In genomic region chr7:26681819-26682418, GRCh38 we compare ENCODE assay signal across 8 cellular contexts.
DNase-seq lines count a peak whose midpoint lies in the region; ATAC-seq and TF ChIP-seq lines count a peak whose summit lies in the region.

No MANE protein-coding gene starts in this region.

- H2AFZ ChIP-seq in parathyroid adenoma: no peak overlapping the region

- peak; percentile 66 for TF ChIP-seq CTCF in AG04450 (IDR thresholded peaks at IDR 0.05; ENCODE audit: low read depth, low read length)
- peak; percentile 66 for TF ChIP-seq CTCF in GM12872 (IDR thresholded peaks at IDR 0.05; ENCODE audit: insufficient read depth, low read depth, low read length)
- peak; percentile 87 for TF ChIP-seq CTCF in endodermal cell (conservative IDR thresholded peaks at IDR 0.05)
- peak; percentile 90 for TF ChIP-seq CTCF in parathyroid adenoma (IDR thresholded peaks at IDR 0.05)
- TF ChIP-seq CTCF in omental fat pad (IDR thresholded peaks at IDR 0.05): no peak

- POLR2A ChIA-PET in AG04450 (lab: Yijun Ruan, JAX): interaction anchor here (0.6 to 0.8 kb wide), 2 partner anchors 436 to 439 kb away, joined by 3 to 4 read pairs; no protein-coding TSS in a partner anchor

- peaks cover 10% of the 10 kb centered on the region for H3K27me3 Mint-ChIP-seq in endodermal cell (ENCODE audit: insufficient read depth)

- H3K79me2 ChIP-seq in parathyroid adenoma: no peaks in the 10 kb centered on the region

- H3K27ac ChIP-seq in AG04450 (ENCODE audit: low read depth, low read length) (no peak overlapping the region), endodermal cell (ENCODE audit: low read depth, low read length) (no peak overlapping the region), parathyroid adenoma (no peak overlapping the region)

- H3K4me1 ChIP-seq in endodermal cell (ENCODE audit: control insufficient read depth, insufficient read depth, low read length) (no peaks in the 10 kb centered on the region), parathyroid adenoma (no peaks in the 10 kb centered on the region)

- no peak overlapping the region for H3K4me2 ChIP-seq in parathyroid adenoma (ENCODE audit: low read length)

- H3K36me3 Mint-ChIP-seq in endodermal cell (ENCODE audit: low read depth): no peaks in the 10 kb centered on the region

- CTCF ChIA-PET in AG04450 (lab: Charles Lee): interaction anchor here (0.5 to 4.9 kb wide), 36 partner anchors 10 to 1753 kb away, joined by 3 to 43 read pairs (median 5); partner anchors contain the start of genes HOXA1, HOXA5, HOXA6 and HOXA7

- no peaks in the 10 kb centered on the region for H3K27me3 ChIP-seq in AG04450 (ENCODE audit: control insufficient read depth, insufficient read depth, low read length)
- peaks cover 5% of the 10 kb centered on the region for H3K27me3 ChIP-seq in endodermal cell (ENCODE audit: control insufficient read depth, insufficient read depth, low read length, poor library complexity, severe bottlenecking)
- no peaks in the 10 kb centered on the region for H3K27me3 ChIP-seq in parathyroid adenoma (ENCODE audit: control insufficient read depth, insufficient read depth, low read length)

- H3K36me3 ChIP-seq in endodermal cell (ENCODE audit: control insufficient read depth, insufficient read depth, low read length) (no peaks in the 10 kb centered on the region), parathyroid adenoma (ENCODE audit: control insufficient read depth, insufficient read depth, low read length) (no peaks in the 10 kb centered on the region)

- H3K9me3 ChIP-seq in AG04450 (ENCODE audit: control insufficient read depth, insufficient read depth, low read length) (no peaks in the 10 kb centered on the region), endodermal cell (ENCODE audit: control insufficient read depth, low read length) (no peaks in the 10 kb centered on the region), parathyroid adenoma (ENCODE audit: control insufficient read depth, low read length) (no peaks in the 10 kb centered on the region)

- peaks cover 5% of the 10 kb centered on the region for H3K4me1 Mint-ChIP-seq in endodermal cell

- DNase-seq in AG04450 (ENCODE audit: low read depth, low spot score) (no peak), NCI-H748 (lab: John Stamatoyannopoulos, UW; ENCODE audit: unreplicated experiment) (peak; percentile 48), endodermal cell (no peak), omental fat pad (ENCODE audit: low spot score) (no peak)
- DNase-seq in NK-92 treated with Interleukin-12 subunit alpha and Interleukin-12 subunit beta, amount 100 ng/mL, for 24 hours (lab: John Stamatoyannopoulos, UW): no peak

- 46% methylated on average over 3 of the region's 3 CpGs; no CpG with 5 or more reads in 1 of the 2 experiments for WGBS in endodermal cell (ENCODE audit: insufficient coverage in 1 of 2, insufficient read length in 1 of 2), 2 experiments

- H3K27ac Mint-ChIP-seq in endodermal cell: no peak overlapping the region

- H3K9me3 Mint-ChIP-seq in endodermal cell: no peaks in the 10 kb centered on the region

- H3K9ac ChIP-seq in endodermal cell (ENCODE audit: extremely low read depth, low read length, poor library complexity, severe bottlenecking) (no peak overlapping the region), parathyroid adenoma (no peak overlapping the region)

- ATAC-seq in omental fat pad (ENCODE audit: low FRiP score) (no peak), GM21737 (IDR thresholded peaks at IDR 0.05; ENCODE audit: unreplicated experiment) (no peak)

- no peak overlapping the region for H3K4me3 ChIP-seq in AG04450 (ENCODE audit: low read depth, low read length)
- H3K4me3 ChIP-seq in endodermal cell (ENCODE audit: low read length): no peak overlapping the region
- H3K4me3 ChIP-seq in parathyroid adenoma (ENCODE audit: low read depth, low read length): no peak overlapping the region

- H3K4me3 Mint-ChIP-seq in endodermal cell: no peak overlapping the region

Comparison
In these comparisons a context has a peak if more than half of its experiments do, and no peak if none do; other contexts are left out.
1. CTCF ChIP-seq: peak in AG04450 (single experiment), GM12872 (single experiment), endodermal cell (single experiment) and parathyroid adenoma (single experiment); none in omental fat pad (0 of 3).